Comparison of ENCODE assay signal across 19 cellular contexts in genomic region chr16:70614208-70614951, GRCh38. TPM values are rescaled to one million over a fixed set of nuclear protein-coding genes. Genes with fewer than 3 reads are reported as not detected.
DNase-seq lines count a peak whose midpoint lies in the region; ATAC-seq and TF ChIP-seq lines count a peak whose summit lies in the region.
"Had no signal": no experiment of that assay in that cellular context is flagged by ENCODE, and none has a peak within 500 bp of the region (broad histone marks: within the 10 kb centered on the region; RNA-seq: fewer than 3 reads in every experiment).

No MANE protein-coding gene starts in this region.

- no peaks in the 10 kb centered on the region for H4K20me1 ChIP-seq in PC-3 (ENCODE audit: low read length)

- ATAC-seq in PC-3: peak; percentile 51
- ATAC-seq in stimulated activated effector memory CD8-positive, alpha-beta T cell treated with anti-CD3 and anti-CD28 coated beads, Interleukin-12 subunit alpha, Interleukin-12 subunit beta, amount 100 ng/mL, for 72 hours: no peak

- no TSS peak for BruUV-seq in PC-3 (replicated peaks; lab: Mats Ljungman, UMichigan)

- no peaks in the 10 kb centered on the region for H3K36me3 Mint-ChIP-seq in stimulated activated effector memory CD8-positive, alpha-beta T cell treated with anti-CD3 and anti-CD28 coated beads, Interleukin-12 subunit alpha, Interleukin-12 subunit beta, amount 100 ng/mL, for 72 hours
- H3K36me3 Mint-ChIP-seq: CD14-positive monocyte had no signal

- H3K9me2 ChIP-seq in PC-3 (replicated peaks; ENCODE audit: low read length): no peaks in the 10 kb centered on the region

- H3K4me3 ChIP-seq in PC-3 (ENCODE audit: low read length) (no peak overlapping the region), colonic mucosa (no peak overlapping the region), prostate gland (no peak overlapping the region)
- H3K4me3 ChIP-seq: MG63 had no signal

- no peaks in the 10 kb centered on the region for H3K4me1 ChIP-seq in PC-3 (ENCODE audit: insufficient read depth, low read length)
- peaks cover 5% of the 10 kb centered on the region for H3K4me1 ChIP-seq in colonic mucosa
- H3K4me1 ChIP-seq in prostate gland (replicated peaks): no peaks in the 10 kb centered on the region

- no peak overlapping the region for H3K27ac Mint-ChIP-seq in stimulated activated effector memory CD8-positive, alpha-beta T cell treated with anti-CD3 and anti-CD28 coated beads, Interleukin-12 subunit alpha, Interleukin-12 subunit beta, amount 100 ng/mL, for 72 hours

- H3K9me3 Mint-ChIP-seq in stimulated activated effector memory CD8-positive, alpha-beta T cell treated with anti-CD3 and anti-CD28 coated beads, Interleukin-12 subunit alpha, Interleukin-12 subunit beta, amount 100 ng/mL, for 72 hours: no peaks in the 10 kb centered on the region
- H3K9me3 Mint-ChIP-seq: CD14-positive monocyte had no signal

- H3K4me1 Mint-ChIP-seq in stimulated activated effector memory CD8-positive, alpha-beta T cell treated with anti-CD3 and anti-CD28 coated beads, Interleukin-12 subunit alpha, Interleukin-12 subunit beta, amount 100 ng/mL, for 72 hours: no peaks in the 10 kb centered on the region

- POLR2A ChIA-PET in PC-3 (lab: Charles Lee; ENCODE audit: unreplicated experiment): no interaction called here

- H3K9ac ChIP-seq in PC-3 (ENCODE audit: low read length) (no peak overlapping the region), colonic mucosa (ENCODE audit: low read depth in 2 of 2, low read length in 2 of 2) (no peak overlapping the region)

- H3K4me2 ChIP-seq in PC-3 (ENCODE audit: low read length): no peak overlapping the region

- TF ChIP-seq POLR2A in prostate gland (IDR thresholded peaks at IDR 0.05): no peak

- no peaks in the 10 kb centered on the region for H3K36me3 ChIP-seq in PC-3 (ENCODE audit: low read depth, low read length)
- H3K36me3 ChIP-seq in colonic mucosa: no peaks in the 10 kb centered on the region
- no peaks in the 10 kb centered on the region for H3K36me3 ChIP-seq in prostate gland
- H3K36me3 ChIP-seq: MG63 had no signal

- peak; percentile 19 for DNase-seq in NCI-H82 (lab: John Stamatoyannopoulos, UW)
- no peak for DNase-seq in NCI-H82 treated with DMSO at 0.1 percent for 48 hours (lab: John Stamatoyannopoulos, UW; ENCODE audit: unreplicated experiment)
- no peak for DNase-seq in PC-3
- no peak for DNase-seq in colonic mucosa
- DNase-seq in prostate gland (ENCODE audit: low spot score): peak; percentile 77
- DNase-seq in activated effector memory CD4-positive, alpha-beta T cell treated with Interleukin-2 at 50 U/mL for 16 hours: no peak
- no peak for DNase-seq in Ammon's horn (ENCODE audit: low spot score)
- no peak for DNase-seq in stimulated activated effector memory CD8-positive, alpha-beta T cell treated with anti-CD3 and anti-CD28 coated beads, Interleukin-12 subunit alpha, Interleukin-12 subunit beta, amount 100 ng/mL, for 72 hours (ENCODE audit: low spot score in 2 of 2)
- DNase-seq: 8988T, HCEC 1CT, KBM-7, MG63, NCI-H1105, NCI-H1694 treated with DMSO at 0.1 percent for 48 hours, NCI-H446, NCI-H748 treated with DMSO at 0.1 percent for 48 hours, RPMI8226 had no signal

- no peaks in the 10 kb centered on the region for H3K27me3 ChIP-seq in PC-3 (ENCODE audit: low read length)
- no peaks in the 10 kb centered on the region for H3K27me3 ChIP-seq in colonic mucosa
- H3K27me3 ChIP-seq in prostate gland (replicated peaks; ENCODE audit: insufficient read depth): no peaks in the 10 kb centered on the region
- H3K27me3 ChIP-seq: MG63 had no signal

- TF ChIP-seq CTCF in PC-3 (conservative IDR thresholded peaks at IDR 0.05; ENCODE audit: low read depth, low read length) (no peak), colonic mucosa (IDR thresholded peaks at IDR 0.05) (no peak), prostate gland (IDR thresholded peaks at IDR 0.05) (no peak)

- no peaks in the 10 kb centered on the region for H3K79me2 ChIP-seq in PC-3 (ENCODE audit: low read length)

- no peak overlapping the region for H2AFZ ChIP-seq in PC-3 (ENCODE audit: low read length)

- CTCF ChIA-PET in PC-3 (lab: Charles Lee): no interaction called here

- no peak overlapping the region for H3K4me3 Mint-ChIP-seq in stimulated activated effector memory CD8-positive, alpha-beta T cell treated with anti-CD3 and anti-CD28 coated beads, Interleukin-12 subunit alpha, Interleukin-12 subunit beta, amount 100 ng/mL, for 72 hours
- H3K4me3 Mint-ChIP-seq: CD14-positive monocyte had no signal

- H3F3A ChIP-seq in PC-3 (ENCODE audit: low read length, unreplicated experiment): no peaks in the 10 kb centered on the region

- H3K9me3 ChIP-seq in PC-3 (ENCODE audit: low read length) (no peaks in the 10 kb centered on the region), colonic mucosa (no peaks in the 10 kb centered on the region), prostate gland (no peaks in the 10 kb centered on the region)
- H3K9me3 ChIP-seq: Caco-2, MG63 had no signal

- WGBS in prostate gland: 36% methylated on average over 5 of the region's 5 CpGs

- H3K27ac ChIP-seq in PC-3 (ENCODE audit: low read length) (no peak overlapping the region), colonic mucosa (peak overlapping the region; percentile 30), prostate gland (no peak overlapping the region)

- intact Hi-C loops in PC-3 (cut with micrococcal nuclease) (loop anchor here (2.0 kb wide), 1 partner anchor 20 kb away; no protein-coding TSS in a partner anchor), colonic mucosa (cut with DNase I) (no loop called here), prostate gland (cut with DNase I) (no loop called here)

RNA-seq across cellular contexts. Expression of gene IL34, which starts 32.0 kb away (rescaled TPM):
- total RNA-seq in PC-3 (2014; rRNA removed) (not detected in 2 replicates), colonic mucosa (1 to 10 TPM; 1.1 to 2.8 TPM), prostate gland (10 to 100 TPM in 1 of 2 donors, 1 to 10 TPM in 1; 2.9 to 16.6 TPM)

Comparison
In these comparisons a context has a peak if more than half of its experiments do, and no peak if none do; other contexts are left out.
1. DNase-seq: peak in NCI-H82 (single experiment) and prostate gland (single experiment); none in NCI-H82 treated with DMSO at 0.1 percent for 48 hours (single experiment), PC-3 (single experiment), colonic mucosa (single experiment), activated effector memory CD4-positive, alpha-beta T cell treated with Interleukin-2 at 50 U/mL for 16 hours (single experiment), Ammon's horn (single experiment) and stimulated activated effector memory CD8-positive, alpha-beta T cell treated with anti-CD3 and anti-CD28 coated beads, Interleukin-12 subunit alpha, Interleukin-12 subunit beta, amount 100 ng/mL, for 72 hours (0 of 2).